In genomic region chr3:128496602-128497304, GRCh38 we compare ENCODE assay signal across 8 cellular contexts. TPM values are rescaled to one million over a fixed set of nuclear protein-coding genes. Genes with fewer than 3 reads are reported as not detected.
A peak's percentile ranks its signal among the peaks of the same experiment; 100 is the strongest.
DNase-seq lines count a peak whose midpoint lies in the region; ATAC-seq and TF ChIP-seq lines count a peak whose summit lies in the region.

No MANE protein-coding gene starts in this region.

- peak overlapping the region; percentile 78 for H3K4me3 Mint-ChIP-seq in natural killer cell

- H3K36me3 Mint-ChIP-seq in natural killer cell: no peaks in the 10 kb centered on the region

- ATAC-seq in natural killer cell (no peak), GM21390 (IDR thresholded peaks at IDR 0.05; ENCODE audit: unreplicated experiment) (no peak)

- H3K4me3 ChIP-seq in AG10803 (ENCODE audit: low read length): peak overlapping the region; percentile 56
- peak overlapping the region; percentile 45 for H3K4me3 ChIP-seq in LNCaP clone FGC (ENCODE audit: low read depth, low read length)
- no peak overlapping the region for H3K4me3 ChIP-seq in choroid plexus epithelial cell (ENCODE audit: low read depth, low read length)

- intact Hi-C loops in natural killer cell (cut with micrococcal nuclease): loop anchor here (1.0 kb wide), 1 partner anchor 401 kb away; no protein-coding TSS in a partner anchor

- peaks cover 64 to 69% of the 10 kb centered on the region in 2 donors for H3K27me3 Mint-ChIP-seq in natural killer cell (ENCODE audit: low read depth in 2 of 2)

- no peak for TF ChIP-seq CTCF in AG10803 (conservative IDR thresholded peaks at IDR 0.05; ENCODE audit: low read length)
- no peak for TF ChIP-seq CTCF in LNCaP clone FGC (IDR thresholded peaks at IDR 0.05; ENCODE audit: control insufficient read depth, extremely low read depth, insufficient read depth)
- no peak for TF ChIP-seq CTCF in choroid plexus epithelial cell (conservative IDR thresholded peaks at IDR 0.05; ENCODE audit: low read depth, low read length)
- TF ChIP-seq CTCF in natural killer cell (IDR thresholded peaks at IDR 0.05): no peak

- no peak overlapping the region for H3K27ac Mint-ChIP-seq in natural killer cell

- DNase-seq in AG10803 (ENCODE audit: low read depth) (peak; percentile 48), LNCaP clone FGC (ENCODE audit: low read depth) (no peak), choroid plexus epithelial cell (ENCODE audit: low read depth) (peak; percentile 35), natural killer cell (no peak), NCI-H1048 (lab: John Stamatoyannopoulos, UW) (no peak)
- no peak for DNase-seq in activated effector memory CD4-positive, alpha-beta T cell treated with Interleukin-2 at 50 U/mL for 16 hours
- no peak for DNase-seq in activated CD4-positive, CD25-positive, alpha-beta regulatory T cell (lab: John Stamatoyannopoulos, UW)

- H3K4me1 Mint-ChIP-seq in natural killer cell: peaks cover 0 to 21% of the 10 kb centered on the region in 2 donors

- no peaks in the 10 kb centered on the region for H3K9me3 Mint-ChIP-seq in natural killer cell

RNA-seq across cellular contexts. Expression of gene GATA2, which starts 3.8 kb away (rescaled TPM):
- 100 to 1,000 TPM in 1 of 3 donors, 1 to 10 TPM in 1, under 1 TPM in 1; 0.92 to 225 (median 8.4) TPM for total RNA-seq in natural killer cell

RNA-seq across cellular contexts. Expression of gene DNAJB8, which starts 30.1 kb away (rescaled TPM):
- total RNA-seq in natural killer cell: not detected

Comparison
In these comparisons a context has a peak if more than half of its experiments do, and no peak if none do; other contexts are left out.
1. DNase-seq: peak in AG10803 (single experiment) and choroid plexus epithelial cell (single experiment); none in LNCaP clone FGC (single experiment), natural killer cell (single experiment), activated effector memory CD4-positive, alpha-beta T cell treated with Interleukin-2 at 50 U/mL for 16 hours (single experiment), activated CD4-positive, CD25-positive, alpha-beta regulatory T cell (0 of 4) and NCI-H1048 (single experiment).